Comparison of ENCODE assay signal across 12 cellular contexts in genomic region chr3:32880225-32880624, GRCh38.
A peak's percentile ranks its signal among the peaks of the same experiment; 100 is the strongest.
DNase-seq lines count a peak whose midpoint lies in the region; ATAC-seq and TF ChIP-seq lines count a peak whose summit lies in the region.
"Had no signal": no experiment of that assay in that cellular context is flagged by ENCODE, and none has a peak within 500 bp of the region (broad histone marks: within the 10 kb centered on the region; RNA-seq: fewer than 3 reads in every experiment).

No MANE protein-coding gene starts in this region.

- H3K9me3 ChIP-seq in trophoblast cell (ENCODE audit: insufficient read depth, low read depth, low read length) = peaks cover 1% of the 10 kb centered on the region
- H3K9me3 ChIP-seq in psoas muscle = no peaks in the 10 kb centered on the region
- H3K9me3 ChIP-seq: A549, BLaER1, Caco-2 had no signal

- no peak overlapping the region for H3K23ac ChIP-seq in trophoblast cell (ENCODE audit: low read length)

- DNase-seq in GM23338 (ENCODE audit: low spot score) (no peak), fibroblast of mammary gland (ENCODE audit: low read depth) (peak; percentile 47), trophoblast cell (no peak), DMS79 treated with DMSO at 0.1 percent for 48 hours (lab: John Stamatoyannopoulos, UW) (no peak), amygdala (lab: John Stamatoyannopoulos, UW) (no peak), psoas muscle (no peak)
- DNase-seq: Caco-2; CD8-positive, alpha-beta memory T cell had no signal

- H3K9ac ChIP-seq in trophoblast cell (ENCODE audit: low read length) = no peak overlapping the region
- H3K9ac ChIP-seq: BLaER1 had no signal

- H3K4me1 Mint-ChIP-seq in GM23338 = peaks cover 77% of the 10 kb centered on the region

- H3K36me3 Mint-ChIP-seq in GM23338 (ENCODE audit: low read depth) = peaks cover 89% of the 10 kb centered on the region
- H3K36me3 Mint-ChIP-seq: CD8-positive, alpha-beta memory T cell had no signal

- TF ChIP-seq CTCF in GM23338 (conservative IDR thresholded peaks at IDR 0.05; ENCODE audit: low read depth in 2 of 2) (no peak), fibroblast of mammary gland (conservative IDR thresholded peaks at IDR 0.05; ENCODE audit: control insufficient read depth, insufficient read depth, low read depth, low read length) (no peak), psoas muscle (IDR thresholded peaks at IDR 0.05) (no peak)

- H3K9me2 ChIP-seq in GM23338 (ENCODE audit: insufficient read depth) = no peaks in the 10 kb centered on the region

- H4K12ac ChIP-seq in trophoblast cell (ENCODE audit: low read depth, low read length) = no peak overlapping the region

- H3K4me3 ChIP-seq in GM23338 (no peak overlapping the region), fibroblast of mammary gland (ENCODE audit: control insufficient read depth, low read depth, low read length) (no peak overlapping the region), trophoblast cell (ENCODE audit: low read depth, low read length) (no peak overlapping the region), psoas muscle (no peak overlapping the region)
- H3K4me3 ChIP-seq: A549, BLaER1, K562 had no signal

- H2BK12ac ChIP-seq in trophoblast cell (ENCODE audit: low read length) = no peak overlapping the region

- peak overlapping the region; percentile 40 for H3K4ac ChIP-seq in trophoblast cell (ENCODE audit: low read depth, low read length)

- no peak overlapping the region for H2BK120ac ChIP-seq in trophoblast cell (ENCODE audit: insufficient read depth, low read length, poor library complexity)

- H3K4me3 Mint-ChIP-seq in GM23338 = no peak overlapping the region
- H3K4me3 Mint-ChIP-seq: CD8-positive, alpha-beta memory T cell had no signal

- H4K20me1 ChIP-seq in GM23338 (replicated peaks; ENCODE audit: insufficient read depth) = peaks cover 97% of the 10 kb centered on the region
- H4K20me1 ChIP-seq: BLaER1 had no signal

- no peaks in the 10 kb centered on the region for H3K9me3 Mint-ChIP-seq in GM23338
- H3K9me3 Mint-ChIP-seq: CD8-positive, alpha-beta memory T cell had no signal

- H3K79me2 ChIP-seq in GM23338 (replicated peaks; ENCODE audit: insufficient read depth) (peaks cover 100% of the 10 kb centered on the region), trophoblast cell (ENCODE audit: control insufficient read depth, insufficient read depth, low read length, poor library complexity) (peaks cover 12% of the 10 kb centered on the region)

- H4K91ac ChIP-seq in trophoblast cell (ENCODE audit: low read depth, low read length) = no peak overlapping the region

- H3K4me1 ChIP-seq in GM23338 (ENCODE audit: insufficient read depth) (peaks cover 72% of the 10 kb centered on the region), trophoblast cell (ENCODE audit: control insufficient read depth in 1 of 2, insufficient read depth in 2 of 2, low read length in 2 of 2) (peaks cover 5 to 7% of the 10 kb centered on the region in 2 experiments), psoas muscle (peaks cover 3% of the 10 kb centered on the region)
- H3K4me1 ChIP-seq: BLaER1, Caco-2 had no signal

- H3K18ac ChIP-seq in trophoblast cell (ENCODE audit: low read length) = no peak overlapping the region

- no peak overlapping the region for H2AK5ac ChIP-seq in trophoblast cell (ENCODE audit: low read length)

- H3K27me3 ChIP-seq in GM23338 (ENCODE audit: insufficient read depth) (no peaks in the 10 kb centered on the region), trophoblast cell (ENCODE audit: insufficient read depth, low read length) (no peaks in the 10 kb centered on the region), psoas muscle (ENCODE audit: insufficient read depth in 3 of 3, low read length in 2 of 3) (no peaks in the 10 kb centered on the region)
- H3K27me3 ChIP-seq: BLaER1 had no signal

- no peak overlapping the region for H3K14ac ChIP-seq in trophoblast cell (ENCODE audit: low read length)

- H3K36me3 ChIP-seq in GM23338 (ENCODE audit: insufficient read depth) (peaks cover 33% of the 10 kb centered on the region), trophoblast cell (ENCODE audit: control insufficient read depth in 1 of 2, insufficient read depth in 2 of 2, low read length in 2 of 2) (peaks cover 9 to 15% of the 10 kb centered on the region in 2 experiments), psoas muscle (ENCODE audit: insufficient read depth in 1 of 2, low read depth in 1 of 2) (no peaks in the 10 kb centered on the region)
- H3K36me3 ChIP-seq: BLaER1 had no signal

- H3K27ac ChIP-seq in GM23338 (ENCODE audit: low read depth) (peak overlapping the region; percentile 24; the same call in 1 of the 2 replicates), trophoblast cell (ENCODE audit: low read depth, low read length) (no peak overlapping the region), psoas muscle (no peak overlapping the region)
- H3K27ac ChIP-seq: A549, BLaER1 had no signal

- peaks cover 37% of the 10 kb centered on the region for H3K27me3 Mint-ChIP-seq in GM23338 (ENCODE audit: insufficient read depth, low read depth, poor library complexity)

- H2AFZ ChIP-seq in GM23338 (no peak overlapping the region), trophoblast cell (ENCODE audit: insufficient read depth, low read length, poor library complexity) (no peak overlapping the region)

- intact Hi-C loops in psoas muscle (cut with DNase I) = no loop called here

- peaks cover 55% of the 10 kb centered on the region for H3F3A ChIP-seq in GM23338 (replicated peaks; ENCODE audit: low read depth)

- ATAC-seq in GM23338 = no peak
- peak; percentile 34 for ATAC-seq in SK-N-SH treated with all-trans-retinoic acid at 6 μM for 48 hours
- no peak for ATAC-seq in psoas muscle
- ATAC-seq: A549, K562 had no signal

- no peaks in the 10 kb centered on the region for H3K79me1 ChIP-seq in trophoblast cell (ENCODE audit: low read length)

- no peak overlapping the region for H4K8ac ChIP-seq in trophoblast cell (ENCODE audit: low read depth, low read length)

- H3K27ac Mint-ChIP-seq in GM23338 = no peak overlapping the region; the same call in 1 of the 2 replicates
- H3K27ac Mint-ChIP-seq: CD8-positive, alpha-beta memory T cell had no signal

- no peak overlapping the region for H2BK5ac ChIP-seq in trophoblast cell (ENCODE audit: low read depth, low read length, poor library complexity)

- H3K4me2 ChIP-seq in GM23338 = no peak overlapping the region
- H3K4me2 ChIP-seq in trophoblast cell (ENCODE audit: low read length) = no peak overlapping the region
- H3K4me2 ChIP-seq: A549, BLaER1 had no signal

- no CpG with 5 or more reads among the region's 1 CpG for WGBS in trophoblast cell (ENCODE audit: extremely low coverage, insufficient coverage, insufficient read length)
- 95 to 100% (median 100%) methylated on average over 1 of the region's 1 CpG for WGBS in psoas muscle, 3 donors

TF ChIP-seq in GM23338, 12 proteins besides CTCF, POLR2A, EP300 and RAD21 (continues in another document):
- TF ChIP-seq REST (IDR thresholded peaks at IDR 0.05; ENCODE audit: unreplicated experiment) = no peak

TF ChIP-seq in SK-N-SH treated with all-trans-retinoic acid at 6 μM for 48 hours, 23 proteins besides CTCF, POLR2A, EP300 and RAD21:
- TF ChIP-seq CSRNP3 (CRISPR knock-in tag; IDR thresholded peaks at IDR 0.05) (no peak), SNAI2 (CRISPR knock-in tag; IDR thresholded peaks at IDR 0.05) (no peak), RARB (CRISPR knock-in tag; IDR thresholded peaks at IDR 0.05) (no peak), PATZ1 (CRISPR knock-in tag; IDR thresholded peaks at IDR 0.05; ENCODE audit: borderline replicate concordance) (no peak), CREB5 (CRISPR knock-in tag; IDR thresholded peaks at IDR 0.05; ENCODE audit: low read depth) (no peak)
